In genomic region chr1:101112051-101112770, GRCh38 we compare ENCODE assay signal across 8 cellular contexts.
DNase-seq lines count a peak whose midpoint lies in the region; ATAC-seq and TF ChIP-seq lines count a peak whose summit lies in the region.

No MANE protein-coding gene starts in this region.

- no peak for TF ChIP-seq CTCF in foreskin keratinocyte (conservative IDR thresholded peaks at IDR 0.05)

- ATAC-seq in GM19452 (IDR thresholded peaks at IDR 0.05; ENCODE audit: unreplicated experiment) = peak; percentile 99
- peak; percentile 90 for ATAC-seq in HG03457 (IDR thresholded peaks at IDR 0.05; ENCODE audit: unreplicated experiment)
- no peak for ATAC-seq in foreskin keratinocyte

- DNase-seq in activated CD4-positive, alpha-beta T cell treated with anti-CD3 and anti-CD28 coated beads, Interleukin-2, amount 50 U/mL, for 4 hours = peak; percentile 68 to 70
- peak; percentile 72 for DNase-seq in glomerular endothelial cell (ENCODE audit: extremely low read depth, low read depth, low spot score)
- DNase-seq in stimulated activated CD4-positive, alpha-beta T cell treated with anti-CD3 and anti-CD28 coated beads, Interleukin-2, amount 100 ng/mL, for 24 hours = peak; percentile 48 to 56
- no peak for DNase-seq in foreskin keratinocyte
- DNase-seq in NCI-H2227 (lab: John Stamatoyannopoulos, UW; ENCODE audit: unreplicated experiment) = no peak
- DNase-seq in NCI-H2196 (lab: John Stamatoyannopoulos, UW; ENCODE audit: unreplicated experiment) = no peak

- peaks cover 4% of the 10 kb centered on the region for H3K4me1 ChIP-seq in foreskin keratinocyte

- no peak overlapping the region for H3K27ac ChIP-seq in foreskin keratinocyte

- no peaks in the 10 kb centered on the region for H3K27me3 ChIP-seq in foreskin keratinocyte

Comparison
In these comparisons a context has a peak if more than half of its experiments do, and no peak if none do; other contexts are left out.
1. DNase-seq: peak in activated CD4-positive, alpha-beta T cell treated with anti-CD3 and anti-CD28 coated beads, Interleukin-2, amount 50 U/mL, for 4 hours (2 of 2), glomerular endothelial cell (single experiment) and stimulated activated CD4-positive, alpha-beta T cell treated with anti-CD3 and anti-CD28 coated beads, Interleukin-2, amount 100 ng/mL, for 24 hours (2 of 2); none in foreskin keratinocyte (0 of 2), NCI-H2227 (single experiment) and NCI-H2196 (single experiment).